1 cellular context compared by ENCODE assay signal in genomic region chr5:147509041-147509709, GRCh38.
TF ChIP-seq lines count a peak whose summit lies in the region.

No MANE protein-coding gene starts in this region.

TF ChIP-seq in GM12878, 131 proteins besides CTCF, POLR2A, EP300 and RAD21 (continued from another document):
- TF ChIP-seq CEBPZ (IDR thresholded peaks at IDR 0.05; ENCODE audit: low read depth, low read length) (no peak), ZNF274 (IDR thresholded peaks at IDR 0.05; ENCODE audit: insufficient read depth, insufficient read length) (no peak), NFXL1 (IDR thresholded peaks at IDR 0.05; ENCODE audit: borderline replicate concordance) (no peak), SIX5 (IDR thresholded peaks at IDR 0.05; ENCODE audit: low read depth, low read length, severe bottlenecking) (no peak), MAX (IDR thresholded peaks at IDR 0.05; ENCODE audit: low read depth, low read length) (no peak), KLF5 (IDR thresholded peaks at IDR 0.05; ENCODE audit: partially characterized antibody) (no peak), STAT1 (conservative IDR thresholded peaks at IDR 0.05) (no peak)
